1 cellular context compared by ENCODE assay signal in genomic region chr12:31073527-31074332, GRCh38.
A peak's percentile ranks its signal among the peaks of the same experiment; 100 is the strongest.
TF ChIP-seq lines count a peak whose summit lies in the region.
"Not testable (repeated sequence)": the region's sequence is repeated elsewhere in the genome, so short reads cannot be mapped to it uniquely, and the experiment has no call there.

DDX11 (plus strand) TSS chr12:31073860; CDS start chr12:31078394, 4,534 bp downstream.

TF ChIP-seq in HepG2, 621 proteins besides CTCF, POLR2A, EP300 and RAD21 (continued from another document and continues in another):
- TF ChIP-seq, protein P1, sequence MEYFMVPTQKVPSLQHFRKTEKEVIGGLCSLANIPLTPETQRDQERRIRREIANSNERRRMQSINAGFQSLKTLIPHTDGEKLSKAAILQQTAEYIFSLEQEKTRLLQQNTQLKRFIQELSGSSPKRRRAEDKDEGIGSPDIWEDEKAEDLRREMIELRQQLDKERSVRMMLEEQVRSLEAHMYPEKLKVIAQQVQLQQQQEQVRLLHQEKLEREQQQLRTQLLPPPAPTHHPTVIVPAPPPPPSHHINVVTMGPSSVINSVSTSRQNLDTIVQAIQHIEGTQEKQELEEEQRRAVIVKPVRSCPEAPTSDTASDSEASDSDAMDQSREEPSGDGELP (IDR thresholded peaks at IDR 0.05; ENCODE audit: borderline replicate concordance, low read depth), result peak; percentile 51; the same call in 1 of the 2 replicates
- TF ChIP-seq ETV5 (CRISPR knock-in tag; IDR thresholded peaks at IDR 0.05; ENCODE audit: borderline replicate concordance), result peak; percentile 60; the same call in 1 of the 2 replicates
- 0 out of 2 replicates have a peak, but pooled peaks have one; percentile 7 for TF ChIP-seq MIER3 (CRISPR knock-in tag; IDR thresholded peaks at IDR 0.05; ENCODE audit: borderline replicate concordance)
- TF ChIP-seq CC2D1A (CRISPR knock-in tag; IDR thresholded peaks at IDR 0.05), result 0 out of 2 replicates have a peak, but pooled peaks have one; percentile 65
- not testable (repeated sequence) for TF ChIP-seq ZBTB40, SP1 (IDR thresholded peaks at IDR 0.05)
- TF ChIP-seq ZBTB40 (CRISPR knock-in tag; IDR thresholded peaks at IDR 0.05), result peak; percentile 12; the same call in 1 of the 2 replicates
- TF ChIP-seq FOXC1 (CRISPR knock-in tag; IDR thresholded peaks at IDR 0.05; ENCODE audit: borderline replicate concordance), result 0 out of 2 replicates have a peak, but pooled peaks have one; percentile 34
- TF ChIP-seq HNRNPLL (IDR thresholded peaks at IDR 0.05; ENCODE audit: low read depth, low read length, poor library complexity, severe bottlenecking), result peak; percentile 91
- TF ChIP-seq ZNF770 (CRISPR knock-in tag; IDR thresholded peaks at IDR 0.05), result peak; percentile 53
- peak; percentile 45; the same call in 1 of the 2 replicates for TF ChIP-seq TBX2 (CRISPR knock-in tag; IDR thresholded peaks at IDR 0.05; ENCODE audit: borderline replicate concordance)
- TF ChIP-seq BORCS8-MEF2B (CRISPR knock-in tag; IDR thresholded peaks at IDR 0.05), result peak; percentile 33
- 0 out of 2 replicates have a peak, but pooled peaks have one; percentile 12 for TF ChIP-seq SP5 (CRISPR knock-in tag; IDR thresholded peaks at IDR 0.05; ENCODE audit: borderline replicate concordance, low read depth)
- peak; percentile 33; the same call in 1 of the 2 replicates for TF ChIP-seq RXRA (CRISPR knock-in tag; IDR thresholded peaks at IDR 0.05)
- peak; percentile 63; the same call in 1 of the 2 replicates for TF ChIP-seq MTERF4 (CRISPR knock-in tag; IDR thresholded peaks at IDR 0.05)
- peak; percentile 69 for TF ChIP-seq GABPA (IDR thresholded peaks at IDR 0.05; ENCODE audit: low read depth, low read length)
- TF ChIP-seq GABPA (CRISPR knock-in tag; IDR thresholded peaks at IDR 0.05; ENCODE audit: low read depth), result peak; percentile 92
- peak; percentile 63; the same call in 1 of the 2 replicates for TF ChIP-seq ZNF749 (CRISPR knock-in tag; IDR thresholded peaks at IDR 0.05; ENCODE audit: borderline replicate concordance)
- 0 out of 2 replicates have a peak, but pooled peaks have one; percentile 76 for TF ChIP-seq CCDC6 (CRISPR knock-in tag; IDR thresholded peaks at IDR 0.05)
- peak; percentile 76 for TF ChIP-seq POLR2G (IDR thresholded peaks at IDR 0.05; ENCODE audit: low read depth, low read length)
- TF ChIP-seq CAMTA2 (CRISPR knock-in tag; IDR thresholded peaks at IDR 0.05; ENCODE audit: borderline replicate concordance), result 0 out of 2 replicates have a peak, but pooled peaks have one; percentile 60
- TF ChIP-seq GLI4 (CRISPR knock-in tag; IDR thresholded peaks at IDR 0.05; ENCODE audit: borderline replicate concordance), result peak; percentile 53; the same call in 1 of the 2 replicates
- peak; percentile 67 for TF ChIP-seq POLR2AphosphoS5 (IDR thresholded peaks at IDR 0.05; ENCODE audit: low read depth, low read length)
- TF ChIP-seq AKAP8 (CRISPR knock-in tag; IDR thresholded peaks at IDR 0.05), result 0 out of 2 replicates have a peak, but pooled peaks have one; percentile 48
- TF ChIP-seq IKZF4 (CRISPR knock-in tag; IDR thresholded peaks at IDR 0.05; ENCODE audit: borderline replicate concordance, low read depth, not compliant biosample characterization), result peak; percentile 18
- peak; percentile 62; the same call in 1 of the 2 replicates for TF ChIP-seq ZNF350 (CRISPR knock-in tag; IDR thresholded peaks at IDR 0.05; ENCODE audit: borderline replicate concordance, low read depth)
- TF ChIP-seq SP1 (CRISPR knock-in tag; IDR thresholded peaks at IDR 0.05), result peak; percentile 39
- peak; percentile 1; the same call in 1 of the 2 replicates for TF ChIP-seq CBX5 (CRISPR knock-in tag; IDR thresholded peaks at IDR 0.05; ENCODE audit: borderline replicate concordance)
- TF ChIP-seq PHF21A (CRISPR knock-in tag; IDR thresholded peaks at IDR 0.05), result peak; percentile 84
- 0 out of 2 replicates have a peak, but pooled peaks have one; percentile 28 for TF ChIP-seq ZNF552 (CRISPR knock-in tag; IDR thresholded peaks at IDR 0.05; ENCODE audit: borderline replicate concordance)
- TF ChIP-seq HNRNPL (IDR thresholded peaks at IDR 0.05; ENCODE audit: low read depth, low read length), result 0 out of 2 replicates have a peak, but pooled peaks have one; percentile 51
- 0 out of 2 replicates have a peak, but pooled peaks have one; percentile 7 for TF ChIP-seq ZNF792 (CRISPR knock-in tag; IDR thresholded peaks at IDR 0.05)
- peak; percentile 86 for TF ChIP-seq YEATS4 (CRISPR knock-in tag; IDR thresholded peaks at IDR 0.05; ENCODE audit: borderline replicate concordance)
- 0 out of 2 replicates have a peak, but pooled peaks have one; percentile 12 for TF ChIP-seq ZNF589 (CRISPR knock-in tag; conservative IDR thresholded peaks at IDR 0.05)
- TF ChIP-seq, protein P2, sequence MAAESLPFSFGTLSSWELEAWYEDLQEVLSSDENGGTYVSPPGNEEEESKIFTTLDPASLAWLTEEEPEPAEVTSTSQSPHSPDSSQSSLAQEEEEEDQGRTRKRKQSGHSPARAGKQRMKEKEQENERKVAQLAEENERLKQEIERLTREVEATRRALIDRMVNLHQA (CRISPR knock-in tag; IDR thresholded peaks at IDR 0.05), result 0 out of 2 replicates have a peak, but pooled peaks have one; percentile 28
- TF ChIP-seq PHF8 (CRISPR knock-in tag; IDR thresholded peaks at IDR 0.05), result peak; percentile 89
- TF ChIP-seq, protein P3, sequence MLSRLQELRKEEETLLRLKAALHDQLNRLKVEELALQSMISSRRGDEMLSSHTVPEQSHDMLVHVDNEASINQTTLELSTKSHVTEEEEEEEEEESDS (CRISPR knock-in tag; IDR thresholded peaks at IDR 0.05; ENCODE audit: borderline replicate concordance), result peak; percentile 40; the same call in 1 of the 2 replicates
- TF ChIP-seq BRD4 (CRISPR knock-in tag; IDR thresholded peaks at IDR 0.05), result peak; percentile 69; the same call in 1 of the 2 replicates
- TF ChIP-seq FOXA3 (CRISPR knock-in tag; IDR thresholded peaks at IDR 0.05), result 0 out of 2 replicates have a peak, but pooled peaks have one; percentile 6
- peak; percentile 75 for TF ChIP-seq THAP11 (CRISPR knock-in tag; IDR thresholded peaks at IDR 0.05)
- peak; percentile 79 for TF ChIP-seq HDAC1 (CRISPR knock-in tag; IDR thresholded peaks at IDR 0.05)
- peak; percentile 26 for TF ChIP-seq CBX1 (IDR thresholded peaks at IDR 0.05; ENCODE audit: low read depth)
- TF ChIP-seq, protein P4, sequence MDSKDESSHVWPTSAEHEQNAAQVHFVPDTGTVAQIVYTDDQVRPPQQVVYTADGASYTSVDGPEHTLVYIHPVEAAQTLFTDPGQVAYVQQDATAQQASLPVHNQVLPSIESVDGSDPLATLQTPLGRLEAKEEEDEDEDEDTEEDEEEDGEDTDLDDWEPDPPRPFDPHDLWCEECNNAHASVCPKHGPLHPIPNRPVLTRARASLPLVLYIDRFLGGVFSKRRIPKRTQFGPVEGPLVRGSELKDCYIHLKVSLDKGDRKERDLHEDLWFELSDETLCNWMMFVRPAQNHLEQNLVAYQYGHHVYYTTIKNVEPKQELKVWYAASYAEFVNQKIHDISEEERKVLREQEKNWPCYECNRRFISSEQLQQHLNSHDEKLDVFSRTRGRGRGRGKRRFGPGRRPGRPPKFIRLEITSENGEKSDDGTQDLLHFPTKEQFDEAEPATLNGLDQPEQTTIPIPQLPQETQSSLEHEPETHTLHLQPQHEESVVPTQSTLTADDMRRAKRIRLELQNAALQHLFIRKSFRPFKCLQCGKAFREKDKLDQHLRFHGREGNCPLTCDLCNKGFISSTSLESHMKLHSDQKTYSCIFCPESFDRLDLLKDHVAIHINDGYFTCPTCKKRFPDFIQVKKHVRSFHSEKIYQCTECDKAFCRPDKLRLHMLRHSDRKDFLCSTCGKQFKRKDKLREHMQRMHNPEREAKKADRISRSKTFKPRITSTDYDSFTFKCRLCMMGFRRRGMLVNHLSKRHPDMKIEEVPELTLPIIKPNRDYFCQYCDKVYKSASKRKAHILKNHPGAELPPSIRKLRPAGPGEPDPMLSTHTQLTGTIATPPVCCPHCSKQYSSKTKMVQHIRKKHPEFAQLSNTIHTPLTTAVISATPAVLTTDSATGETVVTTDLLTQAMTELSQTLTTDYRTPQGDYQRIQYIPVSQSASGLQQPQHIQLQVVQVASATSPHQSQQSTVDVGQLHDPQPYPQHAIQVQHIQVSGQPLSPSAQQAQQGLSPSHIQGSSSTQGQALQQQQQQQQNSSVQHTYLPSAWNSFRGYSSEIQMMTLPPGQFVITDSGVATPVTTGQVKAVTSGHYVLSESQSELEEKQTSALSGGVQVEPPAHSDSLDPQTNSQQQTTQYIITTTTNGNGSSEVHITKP (CRISPR knock-in tag; IDR thresholded peaks at IDR 0.05; ENCODE audit: low read depth), result peak; percentile 81
- peak; percentile 40; the same call in 1 of the 2 replicates for TF ChIP-seq FOXK1 (CRISPR knock-in tag; IDR thresholded peaks at IDR 0.05; ENCODE audit: borderline replicate concordance, low read depth)
